ENCODE assay signal across 10 cellular contexts in the genomic region with DNA sequence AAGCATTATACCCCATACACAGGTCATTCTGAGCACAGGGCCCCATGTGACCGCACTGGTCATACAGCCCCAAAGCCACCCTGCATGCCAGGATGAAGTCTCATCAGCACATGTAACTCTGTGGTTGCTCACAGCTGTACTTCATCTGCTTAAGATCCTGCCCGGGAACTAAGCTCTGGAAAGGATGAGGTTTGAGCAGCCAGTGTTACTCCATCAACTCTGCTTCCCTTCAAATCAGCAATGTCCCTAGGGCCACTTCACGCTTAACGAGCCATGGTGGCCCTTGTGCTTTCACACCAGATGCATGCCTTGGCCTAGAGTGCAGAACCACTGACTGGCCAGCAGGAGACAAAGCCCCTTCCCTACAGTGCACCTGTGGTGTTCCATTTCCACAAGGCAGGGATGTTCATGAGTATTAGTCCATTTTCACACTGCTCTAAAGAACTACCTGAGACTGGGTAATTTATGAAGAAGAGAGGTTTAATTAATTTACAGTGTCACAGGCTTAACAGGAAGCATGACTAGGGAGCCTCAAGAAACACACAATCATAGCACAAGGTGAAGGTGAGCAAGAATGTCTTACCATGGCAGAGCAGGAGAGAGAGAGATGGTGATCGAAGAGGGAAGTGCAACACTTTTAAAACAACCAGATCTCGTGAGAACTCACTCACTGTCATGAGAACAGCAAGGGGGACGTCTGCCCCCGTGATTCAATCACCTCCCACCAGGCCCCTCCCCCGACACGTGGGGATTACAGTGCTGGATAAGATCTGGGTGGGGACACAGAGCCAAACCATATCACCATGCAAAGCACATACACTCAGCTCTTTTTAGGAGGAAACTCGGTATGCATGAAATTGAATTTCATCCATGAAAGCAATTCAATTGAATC.
DNase-seq lines count a peak whose midpoint lies in the region; ATAC-seq and TF ChIP-seq lines count a peak whose summit lies in the region.
"Had no signal": no experiment of that assay in that cellular context is flagged by ENCODE, and none has a peak within 500 bp of the region (broad histone marks: within the 10 kb centered on the region; RNA-seq: fewer than 3 reads in every experiment).

No MANE protein-coding gene starts in this region.

- H3K27ac ChIP-seq in A673 (ENCODE audit: low read depth, low read length, poor library complexity, severe bottlenecking) = no peak overlapping the region

- CTCF ChIA-PET in A673 (lab: Charles Lee) (interaction anchor here (0.6 kb wide), 1 partner anchor 10 kb away, joined by 3 read pairs; no protein-coding TSS in a partner anchor), T-cell (lab: Charles Lee) (interaction anchor here (0.6 to 1.2 kb wide), 5 partner anchors 10 to 903 kb away, joined by 3 to 5 read pairs (median 3); no protein-coding TSS in a partner anchor)

- H3K4me3 ChIP-seq in A673 (ENCODE audit: low read depth, low read length, poor library complexity, severe bottlenecking) = no peak overlapping the region

- no TSS peak for BruUV-seq in A673 (replicated peaks; lab: Mats Ljungman, UMichigan)

- POLR2A ChIA-PET in A673 (lab: Charles Lee; ENCODE audit: low non-redundant PET) (no interaction called here), T-cell (lab: Charles Lee) (no interaction called here)

- H3K4me1 ChIP-seq in A673 (ENCODE audit: insufficient read depth, low read length, poor library complexity, severe bottlenecking) = peaks cover 13% of the 10 kb centered on the region

- H3K27ac Mint-ChIP-seq in T-cell = no peak overlapping the region
- H3K27ac Mint-ChIP-seq: activated naive CD8-positive, alpha-beta T cell; CD4-positive, CD25-positive, alpha-beta regulatory T cell had no signal

- ATAC-seq in T-cell (replicated peaks in 1 of 4) (no peak), GM18858 (IDR thresholded peaks at IDR 0.05; ENCODE audit: unreplicated experiment) (no peak)
- ATAC-seq in activated CD4-positive, CD25-positive, alpha-beta regulatory T cell treated with anti-CD3 and anti-CD28 coated beads, Interleukin-2, amount 50 U/mL, for 24 hours = no peak

- no peaks in the 10 kb centered on the region for H3K36me3 ChIP-seq in A673 (ENCODE audit: insufficient read depth, low read length, poor library complexity, severe bottlenecking)

- H3K4me3 Mint-ChIP-seq in T-cell = no peak overlapping the region
- H3K4me3 Mint-ChIP-seq: activated naive CD8-positive, alpha-beta T cell; CD4-positive, CD25-positive, alpha-beta regulatory T cell had no signal

- H3K36me3 Mint-ChIP-seq in T-cell = no peaks in the 10 kb centered on the region
- H3K36me3 Mint-ChIP-seq: activated naive CD8-positive, alpha-beta T cell; CD4-positive, CD25-positive, alpha-beta regulatory T cell had no signal

- H3K27me3 Mint-ChIP-seq in T-cell = peaks cover 0 to 3% of the 10 kb centered on the region in 2 donors
- H3K27me3 Mint-ChIP-seq: CD4-positive, CD25-positive, alpha-beta regulatory T cell had no signal

- 0 out of 2 replicates have a peak, but pooled peaks have one; percentile 17 for TF ChIP-seq CTCF in A673 (conservative IDR thresholded peaks at IDR 0.05; ENCODE audit: low read depth, low read length)

- H3K27me3 ChIP-seq in A673 (replicated peaks; ENCODE audit: insufficient read depth, low read depth, low read length, poor library complexity) = no peaks in the 10 kb centered on the region

- intact Hi-C loops in A673 (cut with micrococcal nuclease; ENCODE audit: unreplicated experiment) = no loop called here

- H3K9me3 ChIP-seq in A673 (ENCODE audit: low read depth, low read length, poor library complexity, severe bottlenecking) = no peaks in the 10 kb centered on the region

- no peaks in the 10 kb centered on the region for H3K4me1 Mint-ChIP-seq in T-cell
- H3K4me1 Mint-ChIP-seq: CD4-positive, CD25-positive, alpha-beta regulatory T cell had no signal

- peak; percentile 53 for DNase-seq in A673 (ENCODE audit: low spot score)
- DNase-seq in GM04504 (ENCODE audit: low read depth) = peak; percentile 73
- DNase-seq in NCI-H524 (lab: John Stamatoyannopoulos, UW) = peak; percentile 15 to 40
- peak; percentile 75 for DNase-seq in fibroblast of gingiva (ENCODE audit: low read depth)
- no peak for DNase-seq in epidermal melanocyte (ENCODE audit: insufficient read length, low spot score)
- no peak for DNase-seq in T-cell
- DNase-seq: CD4-positive, CD25-positive, alpha-beta regulatory T cell had no signal

- H3K9me3 Mint-ChIP-seq in T-cell = no peaks in the 10 kb centered on the region

Comparison
In these comparisons a context has a peak if more than half of its experiments do, and no peak if none do; other contexts are left out.
1. DNase-seq: peak in A673 (single experiment), GM04504 (single experiment), NCI-H524 (2 of 2) and fibroblast of gingiva (single experiment); none in epidermal melanocyte (single experiment) and T-cell (0 of 34).